ENCODE assay signal across 8 cellular contexts in the genomic region with DNA sequence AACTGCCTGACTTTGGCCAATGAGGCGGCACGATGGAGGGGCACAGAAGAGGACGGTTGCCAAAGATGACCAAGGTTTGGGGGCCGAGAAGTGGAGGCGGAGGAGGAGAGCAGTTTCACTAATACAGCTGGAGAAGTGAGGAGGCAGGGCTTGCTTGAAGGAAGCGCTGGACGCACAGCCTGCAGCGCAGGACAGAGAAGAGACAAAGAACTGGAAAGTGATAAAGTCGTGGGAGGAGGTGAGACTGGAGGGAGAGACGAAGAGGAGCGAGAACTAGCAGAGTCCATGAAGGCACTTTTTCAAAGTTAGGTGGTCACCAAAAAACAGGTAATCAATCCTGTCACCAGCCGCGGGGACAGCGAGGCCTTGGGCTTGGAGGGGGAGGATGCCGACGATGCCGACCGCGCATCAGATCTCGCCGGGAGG. TPM values are rescaled to one million over a fixed set of nuclear protein-coding genes. Genes with fewer than 3 reads are reported as not detected.
DNase-seq lines count a peak whose midpoint lies in the region; ATAC-seq and TF ChIP-seq lines count a peak whose summit lies in the region.

No MANE protein-coding gene starts in this region.

- H3F3A ChIP-seq in neural progenitor cell (ENCODE audit: low read depth), result peaks cover 6% of the 10 kb centered on the region

- peak overlapping the region; percentile 87 for H3K4me2 ChIP-seq in neural progenitor cell

- no peak overlapping the region for H3K27ac ChIP-seq in neural progenitor cell

- peak overlapping the region; percentile 85 for H3K4me3 ChIP-seq in neural progenitor cell

- ATAC-seq in GM21825 (IDR thresholded peaks at IDR 0.05; ENCODE audit: unreplicated experiment) (peak; percentile 6), esophagus mucosa (peak; percentile 5)

- H3K9ac ChIP-seq in neural progenitor cell, result no peak overlapping the region

- H3K4me1 Mint-ChIP-seq in neural progenitor cell, result peaks cover 21% of the 10 kb centered on the region

- no peaks in the 10 kb centered on the region for H3K9me3 ChIP-seq in neural progenitor cell (ENCODE audit: low read depth)

- peaks cover 27% of the 10 kb centered on the region for H4K20me1 ChIP-seq in neural progenitor cell (ENCODE audit: low read depth)

- peaks cover 16% of the 10 kb centered on the region for H3K27me3 ChIP-seq in neural progenitor cell

- H3K27me3 Mint-ChIP-seq in neural progenitor cell (ENCODE audit: insufficient read depth, low read depth), result peaks cover 13% of the 10 kb centered on the region

- H2AFZ ChIP-seq in neural progenitor cell (replicated peaks), result peak overlapping the region; percentile 98

- H3K79me2 ChIP-seq in neural progenitor cell (ENCODE audit: low read depth), result peaks cover 20% of the 10 kb centered on the region

- no peaks in the 10 kb centered on the region for H3K36me3 ChIP-seq in neural progenitor cell

- DNase-seq in EH (ENCODE audit: low read depth) (peak; percentile 33), RPMI7951 (ENCODE audit: low read depth) (peak; percentile 16), neural progenitor cell (ENCODE audit: low spot score) (peak; percentile 42), SKM-1 treated with dmso at 0.1 percent for 144 hours (lab: John Stamatoyannopoulos, UW; ENCODE audit: unreplicated experiment) (no peak), NCI-H510A treated with DMSO at 0.1 percent for 48 hours (lab: John Stamatoyannopoulos, UW) (no peak)
- no peak for DNase-seq in activated CD4-positive, alpha-beta T cell treated with anti-CD3 and anti-CD28 coated beads for 1 hour

- peaks cover 24% of the 10 kb centered on the region for H3K36me3 Mint-ChIP-seq in neural progenitor cell

- peaks cover 12% of the 10 kb centered on the region for H3K4me1 ChIP-seq in neural progenitor cell

- no peak for TF ChIP-seq CTCF in neural progenitor cell (IDR thresholded peaks at IDR 0.05)

- no peak overlapping the region for H3K27ac Mint-ChIP-seq in neural progenitor cell

- H3K9me3 Mint-ChIP-seq in neural progenitor cell, result no peaks in the 10 kb centered on the region

- H3K4me3 Mint-ChIP-seq in neural progenitor cell, result peak overlapping the region; percentile 92

RNA-seq across cellular contexts. Expression of gene PACC1, which starts 0.8 kb away (rescaled TPM):
- total RNA-seq in RPMI7951 (2014; rRNA removed; shearing (Covaris generic)), result 8.1 and 10.0 TPM in 2 replicates
- total RNA-seq in esophagus mucosa (5.7 TPM), neural progenitor cell (ENCODE audit: low replicate concordance) (16.5 and 21.1 TPM in 2 replicates)

RNA-seq across cellular contexts. Expression of gene NENF, which starts 18.8 kb away (rescaled TPM):
- 52.7 and 54.1 TPM in 2 replicates for total RNA-seq in RPMI7951 (2014; rRNA removed; shearing (Covaris generic))
- total RNA-seq in esophagus mucosa (40.9 TPM), neural progenitor cell (ENCODE audit: low replicate concordance) (6.8 and 8.2 TPM in 2 replicates)

Comparison
In these comparisons a context has a peak if more than half of its experiments do, and no peak if none do; other contexts are left out.
1. DNase-seq: peak in EH (single experiment), RPMI7951 (single experiment) and neural progenitor cell (single experiment); none in SKM-1 treated with dmso at 0.1 percent for 144 hours (single experiment), NCI-H510A treated with DMSO at 0.1 percent for 48 hours (single experiment) and activated CD4-positive, alpha-beta T cell treated with anti-CD3 and anti-CD28 coated beads for 1 hour (single experiment).